Comparison of ENCODE assay signal across 8 cellular contexts in the genomic region with DNA sequence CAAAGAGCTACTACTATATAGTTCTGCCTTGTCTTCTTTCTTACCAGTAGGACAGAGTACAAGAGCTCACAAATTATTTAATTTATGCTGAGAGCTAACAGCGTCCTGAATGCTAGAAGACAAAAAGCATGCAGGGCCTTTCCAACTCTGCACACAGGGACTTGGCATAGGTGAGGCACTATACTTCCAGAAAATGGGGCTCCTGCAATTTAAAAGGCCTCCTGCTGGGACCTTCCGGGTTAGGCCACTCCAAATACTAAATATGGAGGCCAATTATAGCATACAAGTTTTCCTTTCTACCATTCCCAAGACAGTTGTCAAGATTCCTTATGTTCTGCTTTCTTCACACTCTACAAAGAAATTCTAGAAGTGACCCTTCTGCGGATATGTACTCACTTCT. TPM values are rescaled to one million over a fixed set of nuclear protein-coding genes. Genes with fewer than 3 reads are reported as not detected.
A peak's percentile ranks its signal among the peaks of the same experiment; 100 is the strongest.
DNase-seq lines count a peak whose midpoint lies in the region; ATAC-seq, FAIRE-seq and TF ChIP-seq lines count a peak whose summit lies in the region.

No MANE protein-coding gene starts in this region.

- H3K4me3 Mint-ChIP-seq in activated T-cell treated with anti-CD3 and anti-CD28 coated beads, Interleukin-2, amount 50 U/mL, for 24 hours: peak overlapping the region; percentile 89
- peak overlapping the region; percentile 98 for H3K4me3 Mint-ChIP-seq in astrocyte (ENCODE audit: unreplicated experiment)

- peaks cover 18% of the 10 kb centered on the region for H3K27me3 Mint-ChIP-seq in activated T-cell treated with anti-CD3 and anti-CD28 coated beads, Interleukin-2, amount 50 U/mL, for 24 hours
- peaks cover 3% of the 10 kb centered on the region for H3K27me3 Mint-ChIP-seq in astrocyte (ENCODE audit: low read depth, unreplicated experiment)

- no peak for TF ChIP-seq RAD21 in liver (IDR thresholded peaks at IDR 0.05)

- peak overlapping the region; percentile 96 for H3K4me2 ChIP-seq in astrocyte (ENCODE audit: low read length)

- H3K9me3 Mint-ChIP-seq in activated T-cell treated with anti-CD3 and anti-CD28 coated beads, Interleukin-2, amount 50 U/mL, for 24 hours: no peaks in the 10 kb centered on the region
- H3K9me3 Mint-ChIP-seq in astrocyte (ENCODE audit: unreplicated experiment): no peaks in the 10 kb centered on the region

- H3K9ac ChIP-seq in astrocyte (ENCODE audit: low read length) (peak overlapping the region; percentile 97), liver (ENCODE audit: low read depth in 1 of 2, low read length in 2 of 2) (no peak overlapping the region)

- no peak for TF ChIP-seq CTCF in NB4 (IDR thresholded peaks at IDR 0.05; ENCODE audit: low read depth, low read length)
- TF ChIP-seq CTCF in astrocyte (IDR thresholded peaks at IDR 0.05; ENCODE audit: insufficient read depth, low read depth, low read length): no peak
- no peak for TF ChIP-seq CTCF in liver (IDR thresholded peaks at IDR 0.05; ENCODE audit: low read depth, low read length, missing input control)
- no peak for TF ChIP-seq CTCF in upper lobe of right lung (IDR thresholded peaks at IDR 0.05)

- no peak for ATAC-seq in upper lobe of right lung

- peak overlapping the region; percentile 79 for H3K4me3 ChIP-seq in NB4 (ENCODE audit: low read depth, low read length)
- H3K4me3 ChIP-seq in astrocyte (ENCODE audit: insufficient read depth, low read depth, low read length): peak overlapping the region; percentile 78
- H3K4me3 ChIP-seq in liver (ENCODE audit: low read depth in 1 of 3, low read length in 3 of 3): peak overlapping the region; percentile 64 to 96 (median 89)
- peak overlapping the region; percentile 84 for H3K4me3 ChIP-seq in upper lobe of right lung

- H3K9me3 ChIP-seq in astrocyte (ENCODE audit: insufficient read depth, low read depth, low read length) (no peaks in the 10 kb centered on the region), liver (ENCODE audit: control insufficient read depth in 4 of 4, low read length in 3 of 4) (no peaks in the 10 kb centered on the region), upper lobe of right lung (no peaks in the 10 kb centered on the region)

- peaks cover 3% of the 10 kb centered on the region for H3K27me3 ChIP-seq in astrocyte (ENCODE audit: insufficient read depth, low read length)
- H3K27me3 ChIP-seq in liver (ENCODE audit: control insufficient read depth in 4 of 4, insufficient read depth in 4 of 4, low read length in 3 of 4): no peaks in the 10 kb centered on the region
- no peaks in the 10 kb centered on the region for H3K27me3 ChIP-seq in upper lobe of right lung

- H2AFZ ChIP-seq in astrocyte (ENCODE audit: low read depth, low read length): no peak overlapping the region

- H3K36me3 Mint-ChIP-seq in activated T-cell treated with anti-CD3 and anti-CD28 coated beads, Interleukin-2, amount 50 U/mL, for 24 hours (ENCODE audit: low read depth): peaks cover 54% of the 10 kb centered on the region
- H3K36me3 Mint-ChIP-seq in astrocyte (ENCODE audit: low read depth, unreplicated experiment): no peaks in the 10 kb centered on the region

- 7% methylated on average over 3 of the region's 3 CpGs for WGBS in liver

- H3K36me3 ChIP-seq in astrocyte (ENCODE audit: insufficient read depth, low read length) (peaks cover 3% of the 10 kb centered on the region), liver (ENCODE audit: control insufficient read depth in 4 of 4, insufficient read depth in 3 of 4, low read depth in 1 of 4, low read length in 3 of 4) (peaks cover 0 to 2% (median 0%) of the 10 kb centered on the region in 4 donors), upper lobe of right lung (peaks cover 5% of the 10 kb centered on the region)

- FAIRE-seq in astrocyte (lab: Jason Lieb, UNC): no peak
- no peak for FAIRE-seq in GM12891 (lab: Jason Lieb, UNC)

- H3K79me2 ChIP-seq in astrocyte (ENCODE audit: insufficient read depth, low read length): peaks cover 58% of the 10 kb centered on the region

- no peak for DNase-seq in activated T-cell treated with anti-CD3 and anti-CD28 coated beads, Interleukin-2, amount 50 U/mL, for 24 hours
- DNase-seq in activated T-cell treated with anti-CD3 and anti-CD28 coated beads, Interleukin-2, amount 50 U/mL, for 48 hours: no peak
- peak; percentile 59 for DNase-seq in NB4 (ENCODE audit: low read depth)
- DNase-seq in astrocyte (ENCODE audit: low read depth): peak; percentile 12
- no peak for DNase-seq in upper lobe of right lung
- no peak for DNase-seq in stimulated activated naive CD4-positive, alpha-beta T cell treated with Interleukin-2 at 50 U/mL for 16 hours (lab: John Stamatoyannopoulos, UW)
- DNase-seq in GM12891 (ENCODE audit: insufficient read length, low spot score): no peak

- peaks cover 20% of the 10 kb centered on the region for H4K20me1 ChIP-seq in astrocyte (ENCODE audit: insufficient read depth, low read length)

- peak overlapping the region; percentile 94 for H3K27ac Mint-ChIP-seq in activated T-cell treated with anti-CD3 and anti-CD28 coated beads, Interleukin-2, amount 50 U/mL, for 24 hours
- peak overlapping the region; percentile 80 for H3K27ac Mint-ChIP-seq in astrocyte (ENCODE audit: unreplicated experiment)

- peaks cover 22% of the 10 kb centered on the region for H3K4me1 ChIP-seq in astrocyte (ENCODE audit: insufficient read depth, low read length)
- H3K4me1 ChIP-seq in liver (ENCODE audit: control insufficient read depth in 4 of 4, insufficient read depth in 4 of 4, low read length in 3 of 4): peaks cover 6 to 21% (median 11%) of the 10 kb centered on the region in 4 donors
- peaks cover 16% of the 10 kb centered on the region for H3K4me1 ChIP-seq in upper lobe of right lung

- H3K27ac ChIP-seq in astrocyte (ENCODE audit: low read depth, low read length) (peak overlapping the region; percentile 13), liver (ENCODE audit: low read depth in 1 of 2, low read length in 2 of 2) (no peak overlapping the region), upper lobe of right lung (no peak overlapping the region)

- H3K4me1 Mint-ChIP-seq in activated T-cell treated with anti-CD3 and anti-CD28 coated beads, Interleukin-2, amount 50 U/mL, for 24 hours (ENCODE audit: low read depth): peaks cover 33% of the 10 kb centered on the region
- H3K4me1 Mint-ChIP-seq in astrocyte (ENCODE audit: low read depth, unreplicated experiment): peaks cover 11% of the 10 kb centered on the region

- TF ChIP-seq POLR2A in NB4 (IDR thresholded peaks at IDR 0.05; ENCODE audit: extremely low read depth, insufficient read length) (no peak), GM12891 (IDR thresholded peaks at IDR 0.05; ENCODE audit: low read depth, low read length) (no peak)

- intact Hi-C loops in upper lobe of right lung (cut with DNase I): no loop called here

TF ChIP-seq in liver, 16 proteins besides CTCF, POLR2A, EP300 and RAD21 (continues in another document):
- TF ChIP-seq SP1 (IDR thresholded peaks at IDR 0.05) (no peak), JUND (IDR thresholded peaks at IDR 0.05) (no peak)

TF ChIP-seq in GM12891, 5 proteins besides CTCF, POLR2A, EP300 and RAD21:
- no peak for TF ChIP-seq POLR2AphosphoS5 (IDR thresholded peaks at IDR 0.05; ENCODE audit: low read depth, low read length)

RNA-seq across cellular contexts. Expression of gene DCUN1D5, which starts 0.9 kb away (rescaled TPM):
- total RNA-seq in astrocyte: 63.9 and 67.7 TPM in 2 replicates
- total RNA-seq in liver: 10 to 100 TPM; 15.3 to 17.7 TPM
- 10 to 100 TPM; 12.0 to 14.9 TPM for polyA plus RNA-seq in liver
- total RNA-seq in upper lobe of right lung: 19.7 TPM
- polyA plus RNA-seq in GM12891 (2012; ENCODE audit: low read depth, missing spikeins): 50.3 TPM

RNA-seq across cellular contexts. Expression of gene DYNC2H1, which starts 18.2 kb away (rescaled TPM):
- total RNA-seq in astrocyte (17.2 and 20.9 TPM in 2 replicates), liver (1 to 10 TPM; 2.9 to 3.3 TPM), upper lobe of right lung (16.2 TPM)
- polyA plus RNA-seq in liver: 1 to 10 TPM in 1 of 2 donors, under 1 TPM in 1; 0.77 to 1.3 TPM
- 0.14 TPM for polyA plus RNA-seq in GM12891 (2012; ENCODE audit: low read depth, missing spikeins)

Comparison
In these comparisons a context has a peak if more than half of its experiments do, and no peak if none do; other contexts are left out.
1. DNase-seq: peak in NB4 (single experiment) and astrocyte (single experiment); none in activated T-cell treated with anti-CD3 and anti-CD28 coated beads, Interleukin-2, amount 50 U/mL, for 24 hours (single experiment), activated T-cell treated with anti-CD3 and anti-CD28 coated beads, Interleukin-2, amount 50 U/mL, for 48 hours (0 of 2), upper lobe of right lung (single experiment), stimulated activated naive CD4-positive, alpha-beta T cell treated with Interleukin-2 at 50 U/mL for 16 hours (single experiment) and GM12891 (single experiment).
2. Peak in every context shown above with its lines, with median percentiles within 50 percentile points of each other: H3K4me3 ChIP-seq.